ENCODE assay signal across 8 cellular contexts in the genomic region with DNA sequence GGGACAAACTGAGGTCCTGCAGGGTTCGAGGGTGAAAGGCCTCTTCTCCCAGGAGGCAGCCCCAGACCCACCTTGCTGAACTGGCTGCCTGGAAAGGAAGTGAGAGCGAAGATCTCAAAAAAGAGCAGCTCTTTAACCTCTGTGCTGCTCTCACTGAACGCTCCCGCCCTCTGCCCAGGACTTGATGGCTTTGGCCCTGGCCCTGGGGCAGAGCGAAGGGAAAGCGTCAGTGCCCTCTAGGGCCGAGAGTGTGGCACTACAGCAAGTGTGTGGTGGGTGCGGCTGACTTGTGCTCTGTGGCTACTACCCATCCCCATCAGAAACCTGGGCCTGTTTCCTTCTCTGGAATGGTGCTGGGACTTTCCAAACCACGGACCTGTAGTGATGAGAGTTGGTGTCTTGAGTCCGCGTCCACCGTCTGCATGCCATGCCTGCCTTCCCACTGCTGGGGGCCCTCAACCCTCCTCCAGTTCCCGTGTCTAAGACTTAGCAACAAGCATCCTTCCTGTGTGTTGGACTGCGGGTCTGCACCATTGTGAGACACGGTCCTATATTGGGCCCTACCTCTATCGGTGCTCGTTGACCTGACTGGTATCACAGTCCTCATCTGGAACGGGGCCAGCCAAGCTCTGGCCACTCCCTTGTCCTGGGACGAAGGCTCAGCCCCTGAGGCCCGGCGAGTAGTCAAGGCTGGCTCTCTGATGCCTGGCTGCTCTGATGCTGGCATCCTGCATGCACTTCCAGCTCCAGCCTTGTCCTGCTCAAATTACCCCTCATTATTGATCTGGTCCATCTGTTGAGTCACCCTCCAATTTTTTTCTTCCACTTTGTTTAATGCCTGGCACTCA.
A peak's percentile ranks its signal among the peaks of the same experiment; 100 is the strongest.
DNase-seq lines count a peak whose midpoint lies in the region; ATAC-seq and TF ChIP-seq lines count a peak whose summit lies in the region.

No MANE protein-coding gene starts in this region.

- ATAC-seq in GM21529 (IDR thresholded peaks at IDR 0.05; ENCODE audit: unreplicated experiment) (peak; percentile 91), RWPE2 (ENCODE audit: low read depth) (peak; percentile 57; the same call in 1 of the 3 replicates)

- peaks cover 5% of the 10 kb centered on the region for H3K4me1 ChIP-seq in RWPE2 (ENCODE audit: insufficient read depth, poor library complexity, severe bottlenecking)
- H3K4me1 ChIP-seq in liver (ENCODE audit: control insufficient read depth in 4 of 4, insufficient read depth in 4 of 4, low read length in 3 of 4): no peaks in the 10 kb centered on the region
- H3K4me1 ChIP-seq in vagina: peaks cover 26% of the 10 kb centered on the region

- H3K36me3 ChIP-seq in RWPE2 (ENCODE audit: low read depth) (no peaks in the 10 kb centered on the region), liver (ENCODE audit: control insufficient read depth in 4 of 4, insufficient read depth in 3 of 4, low read depth in 1 of 4, low read length in 3 of 4) (no peaks in the 10 kb centered on the region), vagina (no peaks in the 10 kb centered on the region)

- DNase-seq in G401 (ENCODE audit: low spot score): peak; percentile 30
- DNase-seq in KG1 (lab: John Stamatoyannopoulos, UW): peak; percentile 8
- no peak for DNase-seq in RWPE2 (ENCODE audit: low spot score)
- peak; percentile 61 for DNase-seq in cerebellar cortex (ENCODE audit: low spot score)
- DNase-seq in substantia nigra (lab: John Stamatoyannopoulos, UW): peak in 41 of 49 donors; percentile 4 to 66 (median 34)
- no peak for DNase-seq in vagina (ENCODE audit: extremely low spot score in 2 of 2)

- WGBS in liver: 70% methylated on average over 21 of the region's 21 CpGs

- TF ChIP-seq RAD21 in liver (IDR thresholded peaks at IDR 0.05): peak; percentile 67 to 77

- H3K4me3 ChIP-seq in RWPE2 (ENCODE audit: severe bottlenecking) (no peak overlapping the region), liver (ENCODE audit: low read depth in 1 of 3, low read length in 3 of 3) (no peak overlapping the region), vagina (no peak overlapping the region)

- intact Hi-C loops in vagina (cut with DNase I): no loop called here

- H3K9ac ChIP-seq in liver (ENCODE audit: low read depth in 1 of 2, low read length in 2 of 2): no peak overlapping the region

- H3K27me3 ChIP-seq in RWPE2 (ENCODE audit: insufficient read depth, poor library complexity, severe bottlenecking) (no peaks in the 10 kb centered on the region), liver (ENCODE audit: control insufficient read depth in 4 of 4, insufficient read depth in 4 of 4, low read length in 3 of 4) (no peaks in the 10 kb centered on the region), vagina (no peaks in the 10 kb centered on the region)

- in situ Hi-C loops in G401 (cut with HindIII; ENCODE audit: low sequenced_read_pairs): no loop called here

- TF ChIP-seq CTCF in RWPE2 (IDR thresholded peaks at IDR 0.05; ENCODE audit: poor library complexity, severe bottlenecking) (peak; percentile 9), liver (IDR thresholded peaks at IDR 0.05; ENCODE audit: low read depth, low read length, missing input control) (peak; percentile 46), vagina (IDR thresholded peaks at IDR 0.05) (peak in 1 of 3 experiments; percentile 23)

- H3K9me3 ChIP-seq in RWPE2 (ENCODE audit: severe bottlenecking): no peaks in the 10 kb centered on the region
- no peaks in the 10 kb centered on the region for H3K9me3 ChIP-seq in liver (ENCODE audit: control insufficient read depth in 4 of 4, low read length in 3 of 4)
- no peaks in the 10 kb centered on the region for H3K9me3 ChIP-seq in vagina

- no peak for TF ChIP-seq POLR2A in vagina (IDR thresholded peaks at IDR 0.05)

- no peak overlapping the region for H3K27ac ChIP-seq in RWPE2 (ENCODE audit: poor library complexity, severe bottlenecking)
- H3K27ac ChIP-seq in liver (ENCODE audit: low read depth in 1 of 2, low read length in 2 of 2): no peak overlapping the region
- no peak overlapping the region for H3K27ac ChIP-seq in substantia nigra (ENCODE audit: low read depth, low read length, poor library complexity, severe bottlenecking)
- no peak overlapping the region for H3K27ac ChIP-seq in vagina

TF ChIP-seq in liver, 16 proteins besides CTCF, POLR2A, EP300 and RAD21:
- TF ChIP-seq JUND (IDR thresholded peaks at IDR 0.05) (no peak), NR2F2 (IDR thresholded peaks at IDR 0.05) (no peak), HNF4A (conservative IDR thresholded peaks at IDR 0.05) (no peak), GABPA (IDR thresholded peaks at IDR 0.05 in 1 of 2, conservative IDR thresholded peaks at IDR 0.05 in 1 of 2) (no peak), FOXA1 (IDR thresholded peaks at IDR 0.05) (no peak), TAF1 (conservative IDR thresholded peaks at IDR 0.05) (no peak), FOXA2 (IDR thresholded peaks at IDR 0.05) (no peak), EGR1 (IDR thresholded peaks at IDR 0.05; ENCODE audit: low read depth in 2 of 2) (no peak), HNF4G (IDR thresholded peaks at IDR 0.05) (no peak), RXRA (IDR thresholded peaks at IDR 0.05) (no peak)
- TF ChIP-seq, protein P1, sequence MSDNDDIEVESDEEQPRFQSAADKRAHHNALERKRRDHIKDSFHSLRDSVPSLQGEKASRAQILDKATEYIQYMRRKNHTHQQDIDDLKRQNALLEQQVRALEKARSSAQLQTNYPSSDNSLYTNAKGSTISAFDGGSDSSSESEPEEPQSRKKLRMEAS (IDR thresholded peaks at IDR 0.05): no peak
- TF ChIP-seq, protein P2, sequence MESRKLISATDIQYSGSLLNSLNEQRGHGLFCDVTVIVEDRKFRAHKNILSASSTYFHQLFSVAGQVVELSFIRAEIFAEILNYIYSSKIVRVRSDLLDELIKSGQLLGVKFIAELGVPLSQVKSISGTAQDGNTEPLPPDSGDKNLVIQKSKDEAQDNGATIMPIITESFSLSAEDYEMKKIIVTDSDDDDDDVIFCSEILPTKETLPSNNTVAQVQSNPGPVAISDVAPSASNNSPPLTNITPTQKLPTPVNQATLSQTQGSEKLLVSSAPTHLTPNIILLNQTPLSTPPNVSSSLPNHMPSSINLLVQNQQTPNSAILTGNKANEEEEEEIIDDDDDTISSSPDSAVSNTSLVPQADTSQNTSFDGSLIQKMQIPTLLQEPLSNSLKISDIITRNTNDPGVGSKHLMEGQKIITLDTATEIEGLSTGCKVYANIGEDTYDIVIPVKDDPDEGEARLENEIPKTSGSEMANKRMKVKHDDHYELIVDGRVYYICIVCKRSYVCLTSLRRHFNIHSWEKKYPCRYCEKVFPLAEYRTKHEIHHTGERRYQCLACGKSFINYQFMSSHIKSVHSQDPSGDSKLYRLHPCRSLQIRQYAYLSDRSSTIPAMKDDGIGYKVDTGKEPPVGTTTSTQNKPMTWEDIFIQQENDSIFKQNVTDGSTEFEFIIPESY (IDR thresholded peaks at IDR 0.05): no peak

Comparison
In these comparisons a context has a peak if more than half of its experiments do, and no peak if none do; other contexts are left out.
1. DNase-seq: peak in G401 (single experiment), KG1 (single experiment), cerebellar cortex (single experiment) and substantia nigra (41 of 49); none in RWPE2 (single experiment) and vagina (0 of 2).